ENCODE assay signal across 21 cellular contexts in the genomic region with DNA sequence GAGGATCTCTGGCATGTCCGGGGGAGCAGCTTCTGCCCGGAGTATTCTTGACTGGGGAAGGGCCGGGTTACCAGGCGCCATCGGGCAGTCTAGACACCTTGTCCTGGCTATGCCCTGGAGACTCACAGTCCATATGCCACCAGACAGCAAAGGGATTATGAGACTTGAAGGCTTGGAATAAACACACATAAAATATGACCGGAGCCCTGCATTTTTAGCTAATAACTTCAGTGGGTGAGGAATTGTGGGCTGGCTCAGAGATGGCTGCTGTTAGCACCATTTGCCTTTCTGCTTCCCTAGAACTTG. TPM values are rescaled to one million over a fixed set of nuclear protein-coding genes. Genes with fewer than 3 reads are reported as not detected.
DNase-seq lines count a peak whose midpoint lies in the region; ATAC-seq and TF ChIP-seq lines count a peak whose summit lies in the region.
"Had no signal": no experiment of that assay in that cellular context is flagged by ENCODE, and none has a peak within 500 bp of the region (broad histone marks: within the 10 kb centered on the region; RNA-seq: fewer than 3 reads in every experiment).

No MANE protein-coding gene starts in this region.

- peak; percentile 61 for DNase-seq in DMS 273 (lab: John Stamatoyannopoulos, UW; ENCODE audit: unreplicated experiment)
- DNase-seq in NCI-H524 (lab: John Stamatoyannopoulos, UW): peak; percentile 66 to 78
- DNase-seq in hepatocyte (ENCODE audit: low spot score): no peak
- DNase-seq in sciatic nerve (ENCODE audit: low spot score): no peak
- DNase-seq: ACHN; activated CD4-positive, alpha-beta T cell treated with anti-CD3 and anti-CD28 coated beads, Interleukin-2, amount 10 ng/mL, durations not matched to agents 7 days and 5 days; DMS79 treated with DMSO at 0.1 percent for 48 hours; hypothalamus; Kasumi-1; left colon; NCI-H1436 treated with DMSO at 0.1 percent for 48 hours; nucleus accumbens; RPMI8226; small intestine; stimulated activated naive CD8-positive, alpha-beta T cell treated with anti-CD3 and anti-CD28 coated beads, Interleukin-15, Interleukin-2, amounts not matched to agents 100 U/mL and 50 U/mL, for 24 hours; T-cell; testis had no signal

- H3K4me2 ChIP-seq in hepatocyte: peak overlapping the region; percentile 4

- ATAC-seq in GM21360 (IDR thresholded peaks at IDR 0.05; ENCODE audit: unreplicated experiment): no peak
- ATAC-seq in GM18511 (IDR thresholded peaks at IDR 0.05; ENCODE audit: unreplicated experiment): no peak
- ATAC-seq in sciatic nerve: no peak
- ATAC-seq: stimulated activated naive CD8-positive, alpha-beta T cell treated with anti-CD3 and anti-CD28 coated beads, Interleukin-15, Interleukin-2, amounts not matched to agents 100 U/mL and 50 U/mL, for 24 hours; T-cell; WTC11 had no signal

- no peaks in the 10 kb centered on the region for H4K20me1 ChIP-seq in hepatocyte (ENCODE audit: insufficient read depth, poor library complexity, severe bottlenecking)

- no peaks in the 10 kb centered on the region for H3K9me3 ChIP-seq in hepatocyte (ENCODE audit: low read depth)
- no peaks in the 10 kb centered on the region for H3K9me3 ChIP-seq in skeletal muscle tissue (ENCODE audit: control insufficient read depth in 3 of 3, low read length in 3 of 3)
- H3K9me3 ChIP-seq: testis had no signal

- 54% methylated on average over 6 of the region's 6 CpGs for WGBS in hepatocyte (ENCODE audit: low lambda C conversion rate, missing lambda C conversion rate)

- no peak overlapping the region for H3K27ac ChIP-seq in hepatocyte
- peak overlapping the region; percentile 61 for H3K27ac ChIP-seq in skeletal muscle tissue (ENCODE audit: low read depth, low read length)
- H3K27ac ChIP-seq: testis had no signal

- H3K36me3 ChIP-seq in hepatocyte (replicated peaks; ENCODE audit: insufficient read depth, low read depth) (no peaks in the 10 kb centered on the region), skeletal muscle tissue (ENCODE audit: control insufficient read depth in 3 of 3, insufficient read depth in 3 of 3, low read length in 3 of 3) (peaks cover 3 to 11% (median 7%) of the 10 kb centered on the region in 3 donors)

- no peak for TF ChIP-seq CTCF in hepatocyte (IDR thresholded peaks at IDR 0.05; ENCODE audit: poor library complexity)

- H3K27me3 ChIP-seq in hepatocyte (no peaks in the 10 kb centered on the region), skeletal muscle tissue (ENCODE audit: control insufficient read depth in 3 of 3, insufficient read depth in 3 of 3, low read length in 3 of 3) (no peaks in the 10 kb centered on the region)
- H3K27me3 ChIP-seq: testis had no signal

- peaks cover 32% of the 10 kb centered on the region for H3K4me1 ChIP-seq in hepatocyte (ENCODE audit: insufficient read depth)
- peaks cover 48 to 59% (median 51%) of the 10 kb centered on the region in 3 donors for H3K4me1 ChIP-seq in skeletal muscle tissue (ENCODE audit: control insufficient read depth in 3 of 3, insufficient read depth in 3 of 3, low read length in 3 of 3)
- H3K4me1 ChIP-seq: testis had no signal

- H2AFZ ChIP-seq in hepatocyte: no peak overlapping the region

- H3K9ac ChIP-seq in skeletal muscle tissue (ENCODE audit: low read depth in 1 of 3, low read length in 3 of 3): peak overlapping the region in 2 of 3 donors; percentile 23 to 72

- H3K4me3 ChIP-seq in hepatocyte (no peak overlapping the region), skeletal muscle tissue (ENCODE audit: low read length in 3 of 3) (peak overlapping the region; percentile 33 to 50 (median 42))
- H3K4me3 ChIP-seq: testis had no signal

- intact Hi-C loops in sciatic nerve (cut with DNase I): no loop called here

- peaks cover 7% of the 10 kb centered on the region for H3K79me2 ChIP-seq in hepatocyte

- H3K9me2 ChIP-seq in hepatocyte (replicated peaks; ENCODE audit: insufficient read depth): no peaks in the 10 kb centered on the region

RNA-seq across cellular contexts. Expression of gene NTPCR, which starts 15.5 kb away (rescaled TPM):
- 32.1 and 43.2 TPM in 2 replicates for total RNA-seq in hepatocyte
- polyA plus RNA-seq in hepatocyte: 52.9 and 53.8 TPM in 2 replicates
- 11.0 TPM for total RNA-seq in skeletal muscle tissue
- total RNA-seq in sciatic nerve: 31.8 TPM

Comparison
In these comparisons a context has a peak if more than half of its experiments do, and no peak if none do; other contexts are left out.
1. DNase-seq: peak in DMS 273 (single experiment) and NCI-H524 (2 of 2); none in hepatocyte (single experiment) and sciatic nerve (single experiment).